8 cellular contexts compared by ENCODE assay signal in genomic region chr3:131503328-131503650, GRCh38. TPM values are rescaled to one million over a fixed set of nuclear protein-coding genes. Genes with fewer than 3 reads are reported as not detected.
A peak's percentile ranks its signal among the peaks of the same experiment; 100 is the strongest.
DNase-seq lines count a peak whose midpoint lies in the region; ATAC-seq and TF ChIP-seq lines count a peak whose summit lies in the region.

No MANE protein-coding gene starts in this region.

- ATAC-seq in HG03439 (IDR thresholded peaks at IDR 0.05; ENCODE audit: unreplicated experiment) (peak; percentile 14), left lung (peak; percentile 4), upper lobe of right lung (no peak)

- TF ChIP-seq CTCF in left lung (IDR thresholded peaks at IDR 0.05) (no peak), upper lobe of right lung (IDR thresholded peaks at IDR 0.05) (no peak)

- intact Hi-C loops in left lung (cut with DNase I), result no loop called here
- intact Hi-C loops in upper lobe of right lung (cut with DNase I), result no loop called here

- H3K36me3 ChIP-seq in adipocyte (ENCODE audit: control insufficient read depth, insufficient read depth, low read length, severe bottlenecking), result peaks cover 24% of the 10 kb centered on the region
- H3K36me3 ChIP-seq in left lung, result peaks cover 0 to 27% of the 10 kb centered on the region in 2 donors
- H3K36me3 ChIP-seq in upper lobe of right lung, result peaks cover 19% of the 10 kb centered on the region

- peak overlapping the region in 1 of 2 donors; percentile 84 for H3K27ac ChIP-seq in left lung
- H3K27ac ChIP-seq in upper lobe of right lung, result peak overlapping the region; percentile 84

- H3K9me3 ChIP-seq in adipocyte (ENCODE audit: control insufficient read depth, low read length) (no peaks in the 10 kb centered on the region), left lung (no peaks in the 10 kb centered on the region), upper lobe of right lung (no peaks in the 10 kb centered on the region)

- H3K27me3 ChIP-seq in adipocyte (replicated peaks; ENCODE audit: control insufficient read depth, insufficient read depth, low read length), result no peaks in the 10 kb centered on the region
- peaks cover 0 to 12% of the 10 kb centered on the region in 2 donors for H3K27me3 ChIP-seq in left lung
- H3K27me3 ChIP-seq in upper lobe of right lung, result no peaks in the 10 kb centered on the region

- H3K4me3 ChIP-seq in adipocyte (ENCODE audit: low read length) (peak overlapping the region; percentile 98), left lung (peak overlapping the region; percentile 69 to 91), upper lobe of right lung (peak overlapping the region; percentile 88)

- H3K9ac ChIP-seq in adipocyte (ENCODE audit: low read length), result peak overlapping the region; percentile 96

- H3K4me1 ChIP-seq in adipocyte (ENCODE audit: control insufficient read depth, insufficient read depth, low read length) (peaks cover 19% of the 10 kb centered on the region), left lung (peaks cover 0 to 31% of the 10 kb centered on the region in 2 donors), upper lobe of right lung (peaks cover 18% of the 10 kb centered on the region)

- peak; percentile 25 for DNase-seq in DMS153 treated with DMSO at 0.1 percent for 48 hours (lab: John Stamatoyannopoulos, UW; ENCODE audit: unreplicated experiment)
- DNase-seq in adipocyte (ENCODE audit: low read depth), result no peak
- DNase-seq in left lung, result no peak
- DNase-seq in upper lobe of right lung, result no peak
- no peak for DNase-seq in superior temporal gyrus (ENCODE audit: extremely low spot score)
- no peak for DNase-seq in hypothalamus (lab: John Stamatoyannopoulos, UW)
- DNase-seq in central memory CD4-positive, alpha-beta T cell, result no peak

RNA-seq across cellular contexts. Expression of gene MRPL3, which starts 0.5 kb away (rescaled TPM):
- total RNA-seq in left lung (10 to 100 TPM; 55.6 to 76.5 TPM), upper lobe of right lung (48.8 TPM)
